In genomic region chr21:45481566-45481965, GRCh38 we compare ENCODE assay signal across 1 cellular context.
TF ChIP-seq lines count a peak whose summit lies in the region.

No MANE protein-coding gene starts in this region.

TF ChIP-seq in H1, 55 proteins besides CTCF, POLR2A, EP300 and RAD21:
- TF ChIP-seq KDM5A (IDR thresholded peaks at IDR 0.05; ENCODE audit: low read length) (no peak), POU5F1 (IDR thresholded peaks at IDR 0.05; ENCODE audit: low read depth, low read length) (no peak), CHD1 (IDR thresholded peaks at IDR 0.05; ENCODE audit: low read depth, low read length) (no peak), SRF (IDR thresholded peaks at IDR 0.05; ENCODE audit: low read depth, low read length) (no peak), ATF2 (IDR thresholded peaks at IDR 0.05; ENCODE audit: low read length) (no peak), CBX5 (IDR thresholded peaks at IDR 0.05; ENCODE audit: low read depth, low read length) (no peak), MAX (IDR thresholded peaks at IDR 0.05) (no peak), BACH1 (IDR thresholded peaks at IDR 0.05; ENCODE audit: low read length) (no peak), RXRA (IDR thresholded peaks at IDR 0.05; ENCODE audit: insufficient read depth, low read depth, low read length) (no peak), JUND (IDR thresholded peaks at IDR 0.05; ENCODE audit: low read length) (no peak), KDM1A (IDR thresholded peaks at IDR 0.05; ENCODE audit: borderline replicate concordance, low read length) (no peak), KDM4A (IDR thresholded peaks at IDR 0.05; ENCODE audit: low read depth, low read length, severe bottlenecking) (no peak), SP2 (IDR thresholded peaks at IDR 0.05; ENCODE audit: low read length) (no peak), EZH2 (IDR thresholded peaks at IDR 0.05; ENCODE audit: low read depth, low read length, severe bottlenecking) (no peak), RNF2 (IDR thresholded peaks at IDR 0.05; ENCODE audit: borderline replicate concordance, low read depth, low read length, missing control alignments, poor library complexity, severe bottlenecking) (no peak), YY1 (IDR thresholded peaks at IDR 0.05; ENCODE audit: low read depth, low read length) (no peak), TAF1 (IDR thresholded peaks at IDR 0.05; ENCODE audit: low read depth, low read length) (no peak), SIN3A (conservative IDR thresholded peaks at IDR 0.05 in 1 of 2, IDR thresholded peaks at IDR 0.05 in 1 of 2; ENCODE audit: low read depth in 1 of 2, low read length in 2 of 2) (no peak), GTF2F1 (IDR thresholded peaks at IDR 0.05; ENCODE audit: borderline replicate concordance, low read depth, low read length) (no peak), ZNF274 (IDR thresholded peaks at IDR 0.05; ENCODE audit: borderline replicate concordance, extremely low read depth, low read length) (no peak)
TF ChIP-seq in H1: peak in this region for 0.
